ENCODE assay signal across 13 cellular contexts in the genomic region with DNA sequence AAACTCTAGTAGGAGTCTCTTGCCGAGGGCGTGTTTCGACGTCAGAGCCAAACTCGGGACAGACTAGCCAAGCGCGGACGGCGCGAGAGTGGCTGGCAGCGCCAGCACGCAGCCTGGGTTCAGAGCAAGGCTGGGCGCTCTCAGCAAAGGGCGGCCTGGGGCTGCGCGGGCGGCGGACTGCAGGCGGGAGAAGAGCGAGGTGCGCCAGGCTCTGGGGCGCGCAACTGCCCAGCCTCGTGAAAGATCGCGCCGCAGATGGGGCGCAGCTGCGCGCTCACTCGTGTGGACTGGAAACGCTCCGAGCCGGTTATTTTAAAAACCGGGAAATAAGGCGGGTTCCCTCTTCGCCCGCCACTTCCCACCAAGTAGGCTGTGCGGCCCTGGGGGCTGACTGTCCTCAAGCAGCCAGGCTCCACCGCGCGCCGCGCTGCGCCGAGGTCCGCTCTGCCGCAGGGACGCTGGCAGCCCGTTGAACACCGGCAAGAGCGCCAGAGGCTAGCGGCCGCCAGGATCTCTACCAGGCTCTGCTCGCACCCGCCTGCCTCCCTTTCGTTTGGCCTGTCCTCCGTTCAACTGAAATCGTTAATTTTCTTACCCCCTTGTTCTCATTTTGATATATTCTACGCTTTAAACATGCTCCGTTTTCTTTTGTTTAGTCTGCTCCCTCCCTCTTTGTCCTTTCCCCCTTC. TPM values are rescaled to one million over a fixed set of nuclear protein-coding genes. Genes with fewer than 3 reads are reported as not detected.
A peak's percentile ranks its signal among the peaks of the same experiment; 100 is the strongest.
DNase-seq lines count a peak whose midpoint lies in the region; ATAC-seq and TF ChIP-seq lines count a peak whose summit lies in the region.
"Had no signal": no experiment of that assay in that cellular context is flagged by ENCODE, and none has a peak within 500 bp of the region (broad histone marks: within the 10 kb centered on the region; RNA-seq: fewer than 3 reads in every experiment).

No MANE protein-coding gene starts in this region.

- H3K9me3 ChIP-seq in CD4-positive, CD25-positive, alpha-beta regulatory T cell (ENCODE audit: control insufficient read depth in 2 of 2, low read length in 2 of 2) = no peaks in the 10 kb centered on the region
- H3K9me3 ChIP-seq in HUES64 (ENCODE audit: insufficient read depth, low read depth, low read length) (no peaks in the 10 kb centered on the region), transverse colon (no peaks in the 10 kb centered on the region)
- no peaks in the 10 kb centered on the region for H3K9me3 ChIP-seq in effector memory CD4-positive, alpha-beta T cell (ENCODE audit: control insufficient read depth, low read length)

- TF ChIP-seq POLR2A in transverse colon (IDR thresholded peaks at IDR 0.05) = no peak

- H3K27ac ChIP-seq in CD4-positive, CD25-positive, alpha-beta regulatory T cell (ENCODE audit: insufficient read depth, low read length, poor library complexity, severe bottlenecking) = no peak overlapping the region
- no peak overlapping the region for H3K27ac ChIP-seq in HUES64 (ENCODE audit: low read depth, low read length)
- no peak overlapping the region for H3K27ac ChIP-seq in transverse colon
- H3K27ac ChIP-seq in effector memory CD4-positive, alpha-beta T cell (ENCODE audit: insufficient read depth, low read length, poor library complexity, severe bottlenecking) = no peak overlapping the region

- H3K27me3 ChIP-seq in CD4-positive, CD25-positive, alpha-beta regulatory T cell (ENCODE audit: control insufficient read depth, insufficient read depth, low read length) = peaks cover 29% of the 10 kb centered on the region
- H3K27me3 ChIP-seq in HUES64 (ENCODE audit: insufficient read depth, low read length) (peaks cover 85% of the 10 kb centered on the region), transverse colon (peaks cover 74% of the 10 kb centered on the region)
- H3K27me3 ChIP-seq in effector memory CD4-positive, alpha-beta T cell (replicated peaks; ENCODE audit: control insufficient read depth, insufficient read depth, low read length, poor library complexity, severe bottlenecking) = peaks cover 41% of the 10 kb centered on the region

- H3K9me3 Mint-ChIP-seq in CD4-positive, CD25-positive, alpha-beta regulatory T cell = peaks cover 0 to 2% (median 0%) of the 10 kb centered on the region in 7 donors
- no peaks in the 10 kb centered on the region for H3K9me3 Mint-ChIP-seq in natural killer cell

- H3K9ac ChIP-seq in HUES64 (ENCODE audit: low read depth, low read length) = no peak overlapping the region

- H3K36me3 Mint-ChIP-seq in CD4-positive, CD25-positive, alpha-beta regulatory T cell = peaks cover 3% of the 10 kb centered on the region
- H3K36me3 Mint-ChIP-seq in natural killer cell = no peaks in the 10 kb centered on the region

- ATAC-seq in CD4-positive, CD25-positive, alpha-beta regulatory T cell (ENCODE audit: low read depth in 2 of 2) = no peak
- peak in 1 of 3 donors; percentile 26 for ATAC-seq in natural killer cell

- peak overlapping the region; percentile 12 to 87 (median 60) for H3K4me3 Mint-ChIP-seq in CD4-positive, CD25-positive, alpha-beta regulatory T cell
- peak overlapping the region; percentile 71 for H3K4me3 Mint-ChIP-seq in natural killer cell

- TF ChIP-seq CTCF in natural killer cell (IDR thresholded peaks at IDR 0.05) (no peak), transverse colon (IDR thresholded peaks at IDR 0.05) (no peak)

- H3K4me3 ChIP-seq in CD4-positive, CD25-positive, alpha-beta regulatory T cell (ENCODE audit: low read depth, low read length) = no peak overlapping the region
- peak overlapping the region; percentile 38 for H3K4me3 ChIP-seq in HUES64 (ENCODE audit: low read length)
- H3K4me3 ChIP-seq in transverse colon = peak overlapping the region in 1 of 4 donors; percentile 6
- H3K4me3 ChIP-seq in effector memory CD4-positive, alpha-beta T cell (ENCODE audit: insufficient read depth, low read depth, low read length, poor library complexity, severe bottlenecking) = no peak overlapping the region

- no peaks in the 10 kb centered on the region for H3K36me3 ChIP-seq in CD4-positive, CD25-positive, alpha-beta regulatory T cell (ENCODE audit: control insufficient read depth, insufficient read depth, low read length)
- H3K36me3 ChIP-seq in HUES64 (ENCODE audit: insufficient read depth, low read length) (no peaks in the 10 kb centered on the region), transverse colon (no peaks in the 10 kb centered on the region)
- no peaks in the 10 kb centered on the region for H3K36me3 ChIP-seq in effector memory CD4-positive, alpha-beta T cell (ENCODE audit: control insufficient read depth, insufficient read depth, low read length)

- H3K27me3 Mint-ChIP-seq in CD4-positive, CD25-positive, alpha-beta regulatory T cell = peaks cover 52% of the 10 kb centered on the region
- H3K27me3 Mint-ChIP-seq in natural killer cell (ENCODE audit: low read depth in 2 of 2) = peaks cover 34 to 51% of the 10 kb centered on the region in 2 donors

- in situ Hi-C loops in transverse colon (cut with MboI; ENCODE audit: low pct_ligation_motif_present in 1 of 4, low pct_unique_long_range_greater_than_20kb in 1 of 4, low sequenced_read_pairs in 3 of 4) = no loop called here

- peak overlapping the region in 1 of 3 donors; percentile 84 for H3K27ac Mint-ChIP-seq in CD4-positive, CD25-positive, alpha-beta regulatory T cell
- no peak overlapping the region for H3K27ac Mint-ChIP-seq in natural killer cell

- TF ChIP-seq EP300 in transverse colon (IDR thresholded peaks at IDR 0.05; ENCODE audit: low read depth) = no peak

- DNase-seq in CD4-positive, CD25-positive, alpha-beta regulatory T cell = no peak
- peak; percentile 74 for DNase-seq in ecto neural progenitor cell (ENCODE audit: low spot score)
- DNase-seq in natural killer cell = no peak
- no peak for DNase-seq in stimulated activated naive CD4-positive, alpha-beta T cell treated with Interleukin-2 at 50 U/mL for 16 hours (lab: John Stamatoyannopoulos, UW)
- no peak for DNase-seq in NCI-H2196 (lab: John Stamatoyannopoulos, UW; ENCODE audit: unreplicated experiment)
- DNase-seq in transverse colon = no peak
- DNase-seq in effector memory CD4-positive, alpha-beta T cell = no peak
- DNase-seq: COR-L47, HCEC 1CT, NCI-H2171 had no signal

- H3K4me1 Mint-ChIP-seq in CD4-positive, CD25-positive, alpha-beta regulatory T cell = peaks cover 0 to 18% (median 7%) of the 10 kb centered on the region in 4 donors
- H3K4me1 Mint-ChIP-seq in natural killer cell = peaks cover 7 to 17% of the 10 kb centered on the region in 2 donors

- intact Hi-C loops in natural killer cell (cut with micrococcal nuclease) (no loop called here), transverse colon (cut with DNase I; ENCODE audit: low total_unique reads) (no loop called here)

- peaks cover 25% of the 10 kb centered on the region for H3K4me1 ChIP-seq in CD4-positive, CD25-positive, alpha-beta regulatory T cell (ENCODE audit: control insufficient read depth, insufficient read depth, low read length, poor library complexity, severe bottlenecking)
- peaks cover 5% of the 10 kb centered on the region; the same call in 1 of the 2 replicates for H3K4me1 ChIP-seq in HUES64 (ENCODE audit: insufficient read depth, low read length)
- H3K4me1 ChIP-seq in transverse colon = peaks cover 17 to 34% (median 22%) of the 10 kb centered on the region in 4 donors
- peaks cover 31% of the 10 kb centered on the region for H3K4me1 ChIP-seq in effector memory CD4-positive, alpha-beta T cell (ENCODE audit: control insufficient read depth, insufficient read depth, low read length, poor library complexity, severe bottlenecking)

- 1% methylated on average over 61 of the region's 61 CpGs for WGBS in HUES64
- WGBS in transverse colon (ENCODE audit: low coverage in 1 of 2), 2 donors = 9 to 14% methylated on average over 22 to 45 of the region's 61 CpGs

RNA-seq across cellular contexts. Expression of gene ALX3, which starts 2.4 kb away (rescaled TPM):
- not detected for total RNA-seq in CD4-positive, CD25-positive, alpha-beta regulatory T cell
- not detected for polyA plus RNA-seq in CD4-positive, CD25-positive, alpha-beta regulatory T cell
- polyA plus RNA-seq in HUES64 (2013, experiment 1 of 2) = 0.30 TPM
- polyA plus RNA-seq in HUES64 (2013, experiment 2 of 2) = 0.25 TPM
- not detected for total RNA-seq in natural killer cell
- total RNA-seq in transverse colon = not detected
- total RNA-seq: activated CD8-positive, alpha-beta memory T cell treated with anti-CD3 and anti-CD28 coated beads for 36 hours; renal cortical epithelial cell had no signal

RNA-seq across cellular contexts. Expression of gene STRIP1, which starts 33.7 kb away (rescaled TPM):
- total RNA-seq in CD4-positive, CD25-positive, alpha-beta regulatory T cell = 83.3 TPM
- polyA plus RNA-seq in CD4-positive, CD25-positive, alpha-beta regulatory T cell = 10 to 100 TPM; 22.5 to 32.3 (median 25.7) TPM
- polyA plus RNA-seq in HUES64 (2013, experiment 1 of 2) = 33.4 TPM
- polyA plus RNA-seq in HUES64 (2013, experiment 2 of 2) = 35.8 TPM
- total RNA-seq in natural killer cell (100 to 1,000 TPM in 2 of 3 donors, 10 to 100 TPM in 1; 92.4 to 139 (median 130) TPM), transverse colon (10 to 100 TPM; 32.6 to 72.2 (median 58.7) TPM)

RNA-seq across cellular contexts. Expression of gene UBL4B, which starts 44.1 kb away (rescaled TPM):
- total RNA-seq in CD4-positive, CD25-positive, alpha-beta regulatory T cell = not detected
- not detected for polyA plus RNA-seq in CD4-positive, CD25-positive, alpha-beta regulatory T cell
- polyA plus RNA-seq in HUES64 (2013, experiment 1 of 2) = not detected
- not detected for polyA plus RNA-seq in HUES64 (2013, experiment 2 of 2)
- not detected for total RNA-seq in natural killer cell
- under 1 TPM in 1 of 4 donors, not detected in 3; 0.41 TPM for total RNA-seq in transverse colon
- total RNA-seq: activated CD8-positive, alpha-beta memory T cell treated with anti-CD3 and anti-CD28 coated beads for 36 hours; renal cortical epithelial cell had no signal
